In genomic region chr16:82169861-82170845, GRCh38 we compare ENCODE assay signal across 1 cellular context.
TF ChIP-seq lines count a peak whose summit lies in the region.

A gene with protein sequence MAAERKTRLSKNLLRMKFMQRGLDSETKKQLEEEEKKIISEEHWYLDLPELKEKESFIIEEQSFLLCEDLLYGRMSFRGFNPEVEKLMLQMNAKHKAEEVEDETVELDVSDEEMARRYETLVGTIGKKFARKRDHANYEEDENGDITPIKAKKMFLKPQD (minus strand): TSS chr16:82170224. CDS start chr16:82170175, 49 bp downstream.

TF ChIP-seq in HepG2, 621 proteins besides CTCF, POLR2A, EP300 and RAD21 (continued from another document and continues in another):
- TF ChIP-seq, protein P1, sequence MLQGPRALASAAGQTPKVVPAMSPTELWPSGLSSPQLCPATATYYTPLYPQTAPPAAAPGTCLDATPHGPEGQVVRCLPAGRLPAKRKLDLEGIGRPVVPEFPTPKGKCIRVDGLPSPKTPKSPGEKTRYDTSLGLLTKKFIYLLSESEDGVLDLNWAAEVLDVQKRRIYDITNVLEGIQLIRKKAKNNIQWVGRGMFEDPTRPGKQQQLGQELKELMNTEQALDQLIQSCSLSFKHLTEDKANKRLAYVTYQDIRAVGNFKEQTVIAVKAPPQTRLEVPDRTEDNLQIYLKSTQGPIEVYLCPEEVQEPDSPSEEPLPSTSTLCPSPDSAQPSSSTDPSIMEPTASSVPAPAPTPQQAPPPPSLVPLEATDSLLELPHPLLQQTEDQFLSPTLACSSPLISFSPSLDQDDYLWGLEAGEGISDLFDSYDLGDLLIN (CRISPR knock-in tag; IDR thresholded peaks at IDR 0.05; ENCODE audit: borderline replicate concordance): peak; percentile 22
- TF ChIP-seq RXRB (CRISPR knock-in tag; IDR thresholded peaks at IDR 0.05; ENCODE audit: borderline replicate concordance) (peak; percentile 39; the same call in 1 of the 2 replicates), MAF1 (CRISPR knock-in tag; IDR thresholded peaks at IDR 0.05; ENCODE audit: borderline replicate concordance) (peak; percentile 86), YEATS4 (CRISPR knock-in tag; IDR thresholded peaks at IDR 0.05; ENCODE audit: borderline replicate concordance) (peak; percentile 89), ZNF432 (CRISPR knock-in tag; IDR thresholded peaks at IDR 0.05; ENCODE audit: borderline replicate concordance) (no peak), ZNF350 (CRISPR knock-in tag; IDR thresholded peaks at IDR 0.05; ENCODE audit: borderline replicate concordance, low read depth) (peak; percentile 89), ZNF354B (CRISPR knock-in tag; IDR thresholded peaks at IDR 0.05) (peak; percentile 95; the same call in 1 of the 2 replicates), ZBTB3 (CRISPR knock-in tag; IDR thresholded peaks at IDR 0.05; ENCODE audit: borderline replicate concordance, low read depth) (peak; percentile 92; the same call in 1 of the 2 replicates), MAZ (IDR thresholded peaks at IDR 0.05; ENCODE audit: borderline replicate concordance, low read depth, low read length) (peak; percentile 89), MAZ (CRISPR knock-in tag; IDR thresholded peaks at IDR 0.05; ENCODE audit: low read depth) (peak; percentile 95), PRDM10 (CRISPR knock-in tag; IDR thresholded peaks at IDR 0.05; ENCODE audit: low read depth) (0 out of 2 replicates have a peak, but pooled peaks have one; percentile 21), FOXC1 (CRISPR knock-in tag; IDR thresholded peaks at IDR 0.05; ENCODE audit: borderline replicate concordance) (peak; percentile 92; the same call in 1 of the 2 replicates), PHF8 (CRISPR knock-in tag; IDR thresholded peaks at IDR 0.05) (peak; percentile 97), ZNF570 (CRISPR knock-in tag; IDR thresholded peaks at IDR 0.05; ENCODE audit: borderline replicate concordance) (peak; percentile 83; the same call in 1 of the 2 replicates), ZNF10 (CRISPR knock-in tag; IDR thresholded peaks at IDR 0.05; ENCODE audit: borderline replicate concordance, low read depth) (no peak), ZNF33B (CRISPR knock-in tag; IDR thresholded peaks at IDR 0.05) (peak; percentile 42; the same call in 1 of the 2 replicates), ELF3 (CRISPR knock-in tag; IDR thresholded peaks at IDR 0.05) (peak; percentile 67; the same call in 1 of the 2 replicates), ZBTB26 (CRISPR knock-in tag; IDR thresholded peaks at IDR 0.05; ENCODE audit: borderline replicate concordance) (peak; percentile 68; the same call in 1 of the 2 replicates), SAFB2 (CRISPR knock-in tag; IDR thresholded peaks at IDR 0.05; ENCODE audit: borderline replicate concordance, low read depth) (peak; percentile 92; the same call in 1 of the 2 replicates), ZNF101 (CRISPR knock-in tag; IDR thresholded peaks at IDR 0.05; ENCODE audit: borderline replicate concordance, low read depth) (no peak; the same call in 1 of the 2 replicates), SATB2 (CRISPR knock-in tag; IDR thresholded peaks at IDR 0.05) (peak; percentile 95), KDM6A (CRISPR knock-in tag; IDR thresholded peaks at IDR 0.05; ENCODE audit: low read depth) (peak; percentile 44; the same call in 1 of the 2 replicates), MEIS1 (CRISPR knock-in tag; IDR thresholded peaks at IDR 0.05; ENCODE audit: borderline replicate concordance) (no peak; the same call in 1 of the 2 replicates), TBX3 (IDR thresholded peaks at IDR 0.05; ENCODE audit: borderline replicate concordance) (0 out of 2 replicates have a peak, but pooled peaks have one; percentile 4), ZNF577 (CRISPR knock-in tag; IDR thresholded peaks at IDR 0.05; ENCODE audit: borderline replicate concordance, low read depth) (no peak), ZNF576 (CRISPR knock-in tag; IDR thresholded peaks at IDR 0.05) (no peak), GFI1 (CRISPR knock-in tag; IDR thresholded peaks at IDR 0.05; ENCODE audit: borderline replicate concordance) (peak; percentile 89; the same call in 1 of the 2 replicates), SMARCC2 (IDR thresholded peaks at IDR 0.05) (no peak), RFXAP (CRISPR knock-in tag; IDR thresholded peaks at IDR 0.05; ENCODE audit: borderline replicate concordance) (peak; percentile 86; the same call in 1 of the 2 replicates), KDM5A (IDR thresholded peaks at IDR 0.05; ENCODE audit: borderline replicate concordance, low read length) (peak; percentile 79; the same call in 1 of the 2 replicates), E2F1 (CRISPR knock-in tag; IDR thresholded peaks at IDR 0.05) (peak; percentile 87), STAT6 (CRISPR knock-in tag; IDR thresholded peaks at IDR 0.05; ENCODE audit: borderline replicate concordance) (peak; percentile 34; the same call in 1 of the 2 replicates), SPEN (CRISPR knock-in tag; IDR thresholded peaks at IDR 0.05; ENCODE audit: low read depth) (peak; percentile 94), ELK4 (CRISPR knock-in tag; IDR thresholded peaks at IDR 0.05; ENCODE audit: borderline replicate concordance) (peak; percentile 59; the same call in 1 of the 2 replicates), ZBTB7A (CRISPR knock-in tag; IDR thresholded peaks at IDR 0.05) (peak; percentile 73), AGO2 (optimal IDR thresholded peaks at IDR 0.05; ENCODE audit: low read depth, low read length) (peak; percentile 76), SP140L (CRISPR knock-in tag; IDR thresholded peaks at IDR 0.05; ENCODE audit: borderline replicate concordance) (no peak), REST (IDR thresholded peaks at IDR 0.05; ENCODE audit: borderline replicate concordance in 1 of 2, low read depth in 1 of 2, low read length in 2 of 2) (no peak; a peak in 1 of 4 replicates), KLF9 (CRISPR knock-in tag; IDR thresholded peaks at IDR 0.05; ENCODE audit: low read depth) (no peak; the same call in 1 of the 2 replicates), KDM4B (CRISPR knock-in tag; IDR thresholded peaks at IDR 0.05) (no peak), SUZ12 (IDR thresholded peaks at IDR 0.05; ENCODE audit: low read depth, low read length) (no peak), ZFP90 (CRISPR knock-in tag; IDR thresholded peaks at IDR 0.05; ENCODE audit: borderline replicate concordance) (peak; percentile 97)
- TF ChIP-seq, protein P2, sequence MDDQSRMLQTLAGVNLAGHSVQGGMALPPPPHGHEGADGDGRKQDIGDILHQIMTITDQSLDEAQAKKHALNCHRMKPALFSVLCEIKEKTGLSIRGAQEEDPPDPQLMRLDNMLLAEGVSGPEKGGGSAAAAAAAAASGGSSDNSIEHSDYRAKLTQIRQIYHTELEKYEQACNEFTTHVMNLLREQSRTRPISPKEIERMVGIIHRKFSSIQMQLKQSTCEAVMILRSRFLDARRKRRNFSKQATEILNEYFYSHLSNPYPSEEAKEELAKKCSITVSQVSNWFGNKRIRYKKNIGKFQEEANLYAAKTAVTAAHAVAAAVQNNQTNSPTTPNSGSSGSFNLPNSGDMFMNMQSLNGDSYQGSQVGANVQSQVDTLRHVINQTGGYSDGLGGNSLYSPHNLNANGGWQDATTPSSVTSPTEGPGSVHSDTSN (CRISPR knock-in tag; IDR thresholded peaks at IDR 0.05; ENCODE audit: borderline replicate concordance): no peak; the same call in 1 of the 2 replicates
- TF ChIP-seq, protein P3, sequence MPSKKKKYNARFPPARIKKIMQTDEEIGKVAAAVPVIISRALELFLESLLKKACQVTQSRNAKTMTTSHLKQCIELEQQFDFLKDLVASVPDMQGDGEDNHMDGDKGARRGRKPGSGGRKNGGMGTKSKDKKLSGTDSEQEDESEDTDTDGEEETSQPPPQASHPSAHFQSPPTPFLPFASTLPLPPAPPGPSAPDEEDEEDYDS (CRISPR knock-in tag; IDR thresholded peaks at IDR 0.05): peak; percentile 54; the same call in 1 of the 2 replicates
